Comparison of ENCODE assay signal across 1 cellular context in the genomic region with DNA sequence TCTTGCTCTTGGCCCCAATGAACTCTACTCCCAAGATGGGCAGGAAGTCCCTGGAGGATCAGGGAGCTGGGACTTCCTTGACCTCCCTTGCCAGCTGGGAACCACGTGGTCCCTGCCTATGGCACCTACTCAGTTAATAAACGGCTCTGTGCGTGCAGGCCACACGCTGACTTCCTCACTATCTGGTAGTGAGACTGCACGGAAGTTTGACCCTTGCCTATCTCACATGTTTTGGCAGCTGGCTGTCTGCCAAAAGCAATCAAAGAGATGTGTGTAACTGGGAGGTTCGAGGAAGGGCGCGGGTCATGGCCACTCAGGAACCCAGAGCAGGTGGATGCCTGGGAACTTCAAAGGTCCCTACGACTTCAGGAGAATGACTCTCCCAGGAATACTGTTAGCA.
A peak's percentile ranks its signal among the peaks of the same experiment; 100 is the strongest.
TF ChIP-seq lines count a peak whose summit lies in the region.

No MANE protein-coding gene starts in this region.

TF ChIP-seq in HepG2, 621 proteins besides CTCF, POLR2A, EP300 and RAD21 (continued from another document and continues in another):
- TF ChIP-seq, protein P1, sequence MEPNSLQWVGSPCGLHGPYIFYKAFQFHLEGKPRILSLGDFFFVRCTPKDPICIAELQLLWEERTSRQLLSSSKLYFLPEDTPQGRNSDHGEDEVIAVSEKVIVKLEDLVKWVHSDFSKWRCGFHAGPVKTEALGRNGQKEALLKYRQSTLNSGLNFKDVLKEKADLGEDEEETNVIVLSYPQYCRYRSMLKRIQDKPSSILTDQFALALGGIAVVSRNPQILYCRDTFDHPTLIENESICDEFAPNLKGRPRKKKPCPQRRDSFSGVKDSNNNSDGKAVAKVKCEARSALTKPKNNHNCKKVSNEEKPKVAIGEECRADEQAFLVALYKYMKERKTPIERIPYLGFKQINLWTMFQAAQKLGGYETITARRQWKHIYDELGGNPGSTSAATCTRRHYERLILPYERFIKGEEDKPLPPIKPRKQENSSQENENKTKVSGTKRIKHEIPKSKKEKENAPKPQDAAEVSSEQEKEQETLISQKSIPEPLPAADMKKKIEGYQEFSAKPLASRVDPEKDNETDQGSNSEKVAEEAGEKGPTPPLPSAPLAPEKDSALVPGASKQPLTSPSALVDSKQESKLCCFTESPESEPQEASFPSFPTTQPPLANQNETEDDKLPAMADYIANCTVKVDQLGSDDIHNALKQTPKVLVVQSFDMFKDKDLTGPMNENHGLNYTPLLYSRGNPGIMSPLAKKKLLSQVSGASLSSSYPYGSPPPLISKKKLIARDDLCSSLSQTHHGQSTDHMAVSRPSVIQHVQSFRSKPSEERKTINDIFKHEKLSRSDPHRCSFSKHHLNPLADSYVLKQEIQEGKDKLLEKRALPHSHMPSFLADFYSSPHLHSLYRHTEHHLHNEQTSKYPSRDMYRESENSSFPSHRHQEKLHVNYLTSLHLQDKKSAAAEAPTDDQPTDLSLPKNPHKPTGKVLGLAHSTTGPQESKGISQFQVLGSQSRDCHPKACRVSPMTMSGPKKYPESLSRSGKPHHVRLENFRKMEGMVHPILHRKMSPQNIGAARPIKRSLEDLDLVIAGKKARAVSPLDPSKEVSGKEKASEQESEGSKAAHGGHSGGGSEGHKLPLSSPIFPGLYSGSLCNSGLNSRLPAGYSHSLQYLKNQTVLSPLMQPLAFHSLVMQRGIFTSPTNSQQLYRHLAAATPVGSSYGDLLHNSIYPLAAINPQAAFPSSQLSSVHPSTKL (CRISPR knock-in tag; IDR thresholded peaks at IDR 0.05) = peak; percentile 87
- TF ChIP-seq HMG20A (CRISPR knock-in tag; IDR thresholded peaks at IDR 0.05; ENCODE audit: borderline replicate concordance) = peak; percentile 76; the same call in 1 of the 2 replicates
- TF ChIP-seq, protein P2, sequence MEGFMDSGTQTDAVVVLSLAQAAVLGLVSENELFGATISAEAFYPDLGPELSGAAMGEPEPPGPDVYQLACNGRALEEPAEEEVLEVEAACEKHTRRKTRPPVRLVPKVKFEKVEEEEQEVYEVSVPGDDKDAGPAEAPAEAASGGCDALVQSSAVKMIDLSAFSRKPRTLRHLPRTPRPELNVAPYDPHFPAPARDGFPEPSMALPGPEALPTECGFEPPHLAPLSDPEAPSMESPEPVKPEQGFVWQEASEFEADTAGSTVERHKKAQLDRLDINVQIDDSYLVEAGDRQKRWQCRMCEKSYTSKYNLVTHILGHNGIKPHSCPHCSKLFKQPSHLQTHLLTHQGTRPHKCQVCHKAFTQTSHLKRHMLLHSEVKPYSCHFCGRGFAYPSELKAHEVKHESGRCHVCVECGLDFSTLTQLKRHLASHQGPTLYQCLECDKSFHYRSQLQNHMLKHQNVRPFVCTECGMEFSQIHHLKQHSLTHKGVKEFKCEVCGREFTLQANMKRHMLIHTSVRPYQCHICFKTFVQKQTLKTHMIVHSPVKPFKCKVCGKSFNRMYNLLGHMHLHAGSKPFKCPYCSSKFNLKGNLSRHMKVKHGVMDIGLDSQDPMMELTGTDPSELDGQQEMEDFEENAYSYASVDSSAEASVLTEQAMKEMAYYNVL (CRISPR knock-in tag; IDR thresholded peaks at IDR 0.05; ENCODE audit: borderline replicate concordance) = peak; percentile 79; the same call in 1 of the 2 replicates
- TF ChIP-seq ZNF777 (CRISPR knock-in tag; IDR thresholded peaks at IDR 0.05) = no peak
- TF ChIP-seq ZNF792 (CRISPR knock-in tag; IDR thresholded peaks at IDR 0.05) = no peak
- peak; percentile 89; the same call in 1 of the 2 replicates for TF ChIP-seq ZNF292 (CRISPR knock-in tag; IDR thresholded peaks at IDR 0.05; ENCODE audit: borderline replicate concordance, low read depth)
- TF ChIP-seq ZBTB42 (CRISPR knock-in tag; IDR thresholded peaks at IDR 0.05) = no peak
- TF ChIP-seq TCF12 (IDR thresholded peaks at IDR 0.05) = no peak
- TF ChIP-seq TCF12 (CRISPR knock-in tag; IDR thresholded peaks at IDR 0.05) = 0 out of 2 replicates have a peak, but pooled peaks have one; percentile 53
- TF ChIP-seq, protein P3, sequence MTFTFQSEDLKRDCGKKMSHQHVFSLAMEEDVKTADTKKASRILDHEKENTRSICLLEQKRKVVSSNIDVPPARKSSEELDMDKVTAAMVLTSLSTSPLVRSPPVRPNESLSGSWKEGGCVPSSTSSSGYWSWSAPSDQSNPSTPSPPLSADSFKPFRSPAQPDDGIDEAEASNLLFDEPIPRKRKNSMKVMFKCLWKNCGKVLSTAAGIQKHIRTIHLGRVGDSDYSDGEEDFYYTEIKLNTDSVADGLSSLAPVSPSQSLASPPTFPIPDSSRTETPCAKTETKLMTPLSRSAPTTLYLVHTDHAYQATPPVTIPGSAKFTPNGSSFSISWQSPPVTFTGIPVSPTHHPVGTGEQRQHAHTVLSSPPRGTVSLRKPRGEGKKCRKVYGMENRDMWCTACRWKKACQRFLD (CRISPR knock-in tag; IDR thresholded peaks at IDR 0.05; ENCODE audit: borderline replicate concordance) = no peak
- no peak for TF ChIP-seq ZNF335 (CRISPR knock-in tag; IDR thresholded peaks at IDR 0.05)
- TF ChIP-seq KLF15 (CRISPR knock-in tag; IDR thresholded peaks at IDR 0.05; ENCODE audit: borderline replicate concordance) = no peak
- no peak for TF ChIP-seq ZNF766 (CRISPR knock-in tag; IDR thresholded peaks at IDR 0.05; ENCODE audit: borderline replicate concordance)
- peak; percentile 91 for TF ChIP-seq TGIF2 (CRISPR knock-in tag; IDR thresholded peaks at IDR 0.05)
- no peak for TF ChIP-seq FOXC1 (CRISPR knock-in tag; IDR thresholded peaks at IDR 0.05; ENCODE audit: borderline replicate concordance)
- TF ChIP-seq ZNF552 (CRISPR knock-in tag; IDR thresholded peaks at IDR 0.05; ENCODE audit: borderline replicate concordance) = peak; percentile 43; the same call in 1 of the 2 replicates
- TF ChIP-seq ZNF883 (CRISPR knock-in tag; IDR thresholded peaks at IDR 0.05; ENCODE audit: not compliant biosample characterization) = no peak
- TF ChIP-seq, protein P4, sequence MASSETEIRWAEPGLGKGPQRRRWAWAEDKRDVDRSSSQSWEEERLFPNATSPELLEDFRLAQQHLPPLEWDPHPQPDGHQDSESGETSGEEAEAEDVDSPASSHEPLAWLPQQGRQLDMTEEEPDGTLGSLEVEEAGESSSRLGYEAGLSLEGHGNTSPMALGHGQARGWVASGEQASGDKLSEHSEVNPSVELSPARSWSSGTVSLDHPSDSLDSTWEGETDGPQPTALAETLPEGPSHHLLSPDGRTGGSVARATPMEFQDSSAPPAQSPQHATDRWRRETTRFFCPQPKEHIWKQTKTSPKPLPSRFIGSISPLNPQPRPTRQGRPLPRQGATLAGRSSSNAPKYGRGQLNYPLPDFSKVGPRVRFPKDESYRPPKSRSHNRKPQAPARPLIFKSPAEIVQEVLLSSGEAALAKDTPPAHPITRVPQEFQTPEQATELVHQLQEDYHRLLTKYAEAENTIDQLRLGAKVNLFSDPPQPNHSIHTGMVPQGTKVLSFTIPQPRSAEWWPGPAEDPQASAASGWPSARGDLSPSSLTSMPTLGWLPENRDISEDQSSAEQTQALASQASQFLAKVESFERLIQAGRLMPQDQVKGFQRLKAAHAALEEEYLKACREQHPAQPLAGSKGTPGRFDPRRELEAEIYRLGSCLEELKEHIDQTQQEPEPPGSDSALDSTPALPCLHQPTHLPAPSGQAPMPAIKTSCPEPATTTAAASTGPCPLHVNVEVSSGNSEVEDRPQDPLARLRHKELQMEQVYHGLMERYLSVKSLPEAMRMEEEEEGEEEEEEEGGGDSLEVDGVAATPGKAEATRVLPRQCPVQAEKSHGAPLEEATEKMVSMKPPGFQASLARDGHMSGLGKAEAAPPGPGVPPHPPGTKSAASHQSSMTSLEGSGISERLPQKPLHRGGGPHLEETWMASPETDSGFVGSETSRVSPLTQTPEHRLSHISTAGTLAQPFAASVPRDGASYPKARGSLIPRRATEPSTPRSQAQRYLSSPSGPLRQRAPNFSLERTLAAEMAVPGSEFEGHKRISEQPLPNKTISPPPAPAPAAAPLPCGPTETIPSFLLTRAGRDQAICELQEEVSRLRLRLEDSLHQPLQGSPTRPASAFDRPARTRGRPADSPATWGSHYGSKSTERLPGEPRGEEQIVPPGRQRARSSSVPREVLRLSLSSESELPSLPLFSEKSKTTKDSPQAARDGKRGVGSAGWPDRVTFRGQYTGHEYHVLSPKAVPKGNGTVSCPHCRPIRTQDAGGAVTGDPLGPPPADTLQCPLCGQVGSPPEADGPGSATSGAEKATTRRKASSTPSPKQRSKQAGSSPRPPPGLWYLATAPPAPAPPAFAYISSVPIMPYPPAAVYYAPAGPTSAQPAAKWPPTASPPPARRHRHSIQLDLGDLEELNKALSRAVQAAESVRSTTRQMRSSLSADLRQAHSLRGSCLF (CRISPR knock-in tag; IDR thresholded peaks at IDR 0.05; ENCODE audit: borderline replicate concordance) = no peak
- no peak for TF ChIP-seq SIN3B (IDR thresholded peaks at IDR 0.05; ENCODE audit: low read length)
- TF ChIP-seq, protein P5, sequence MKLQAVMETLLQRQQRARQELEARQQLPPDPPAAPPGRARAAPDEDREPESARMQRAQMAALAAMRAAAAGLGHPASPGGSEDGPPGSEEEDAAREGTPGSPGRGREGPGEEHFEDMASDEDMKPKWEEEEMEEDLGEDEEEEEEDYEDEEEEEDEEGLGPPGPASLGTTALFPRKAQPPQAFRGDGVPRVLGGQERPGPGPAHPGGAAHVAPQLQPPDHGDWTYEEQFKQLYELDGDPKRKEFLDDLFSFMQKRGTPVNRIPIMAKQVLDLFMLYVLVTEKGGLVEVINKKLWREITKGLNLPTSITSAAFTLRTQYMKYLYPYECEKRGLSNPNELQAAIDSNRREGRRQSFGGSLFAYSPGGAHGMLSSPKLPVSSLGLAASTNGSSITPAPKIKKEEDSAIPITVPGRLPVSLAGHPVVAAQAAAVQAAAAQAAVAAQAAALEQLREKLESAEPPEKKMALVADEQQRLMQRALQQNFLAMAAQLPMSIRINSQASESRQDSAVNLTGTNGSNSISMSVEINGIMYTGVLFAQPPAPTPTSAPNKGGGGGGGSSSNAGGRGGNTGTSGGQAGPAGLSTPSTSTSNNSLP (IDR thresholded peaks at IDR 0.05; ENCODE audit: low read depth, low read length) = no peak
- TF ChIP-seq FOXA1 (IDR thresholded peaks at IDR 0.05) = no peak
- TF ChIP-seq FOXA1 (CRISPR knock-in tag; IDR thresholded peaks at IDR 0.05) = peak; percentile 29; the same call in 1 of the 2 replicates
- TF ChIP-seq, protein P6, sequence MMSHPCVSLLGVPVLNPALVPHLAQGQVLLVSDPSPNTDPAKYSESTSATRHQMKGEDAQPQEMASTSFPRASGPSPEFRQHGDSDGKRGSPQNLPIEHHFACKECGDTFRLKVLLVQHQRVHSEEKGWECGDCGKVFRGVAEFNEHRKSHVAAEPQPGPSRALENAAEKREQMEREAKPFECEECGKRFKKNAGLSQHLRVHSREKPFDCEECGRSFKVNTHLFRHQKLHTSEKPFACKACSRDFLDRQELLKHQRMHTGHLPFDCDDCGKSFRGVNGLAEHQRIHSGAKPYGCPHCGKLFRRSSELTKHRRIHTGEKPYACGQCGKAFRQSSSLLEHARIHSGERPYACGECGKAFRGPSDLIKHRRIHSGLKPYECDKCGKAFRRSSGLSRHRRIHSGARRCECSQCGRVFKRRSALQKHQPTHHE (CRISPR knock-in tag; IDR thresholded peaks at IDR 0.05; ENCODE audit: borderline replicate concordance) = no peak
- TF ChIP-seq FIP1L1 (IDR thresholded peaks at IDR 0.05; ENCODE audit: borderline replicate concordance, insufficient read depth, low read depth, low read length) = no peak
- TF ChIP-seq SETDB1 (CRISPR knock-in tag; IDR thresholded peaks at IDR 0.05; ENCODE audit: borderline replicate concordance) = no peak
- TF ChIP-seq RFX5 (IDR thresholded peaks at IDR 0.05; ENCODE audit: low read depth, low read length) = no peak
- no peak for TF ChIP-seq NFKB2 (CRISPR knock-in tag; IDR thresholded peaks at IDR 0.05; ENCODE audit: borderline replicate concordance)
- TF ChIP-seq, protein P7, sequence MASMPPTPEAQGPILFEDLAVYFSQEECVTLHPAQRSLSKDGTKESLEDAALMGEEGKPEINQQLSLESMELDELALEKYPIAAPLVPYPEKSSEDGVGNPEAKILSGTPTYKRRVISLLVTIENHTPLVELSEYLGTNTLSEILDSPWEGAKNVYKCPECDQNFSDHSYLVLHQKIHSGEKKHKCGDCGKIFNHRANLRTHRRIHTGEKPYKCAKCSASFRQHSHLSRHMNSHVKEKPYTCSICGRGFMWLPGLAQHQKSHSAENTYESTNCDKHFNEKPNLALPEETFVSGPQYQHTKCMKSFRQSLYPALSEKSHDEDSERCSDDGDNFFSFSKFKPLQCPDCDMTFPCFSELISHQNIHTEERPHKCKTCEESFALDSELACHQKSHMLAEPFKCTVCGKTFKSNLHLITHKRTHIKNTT (CRISPR knock-in tag; IDR thresholded peaks at IDR 0.05) = no peak
- no peak for TF ChIP-seq EED (CRISPR knock-in tag; IDR thresholded peaks at IDR 0.05)
- TF ChIP-seq CCAR2 (optimal IDR thresholded peaks at IDR 0.05; ENCODE audit: low read depth, low read length) = no peak
- no peak for TF ChIP-seq ZNF816 (CRISPR knock-in tag; IDR thresholded peaks at IDR 0.05; ENCODE audit: borderline replicate concordance)
- TF ChIP-seq MAFK (conservative IDR thresholded peaks at IDR 0.05 in 1 of 2, IDR thresholded peaks at IDR 0.05 in 1 of 2; ENCODE audit: low read length in 2 of 2) = no peak
- TF ChIP-seq BRD4 (CRISPR knock-in tag; IDR thresholded peaks at IDR 0.05) = no peak
- TF ChIP-seq RCOR2 (CRISPR knock-in tag; IDR thresholded peaks at IDR 0.05) = peak; percentile 49; the same call in 1 of the 2 replicates
- TF ChIP-seq, protein P8, sequence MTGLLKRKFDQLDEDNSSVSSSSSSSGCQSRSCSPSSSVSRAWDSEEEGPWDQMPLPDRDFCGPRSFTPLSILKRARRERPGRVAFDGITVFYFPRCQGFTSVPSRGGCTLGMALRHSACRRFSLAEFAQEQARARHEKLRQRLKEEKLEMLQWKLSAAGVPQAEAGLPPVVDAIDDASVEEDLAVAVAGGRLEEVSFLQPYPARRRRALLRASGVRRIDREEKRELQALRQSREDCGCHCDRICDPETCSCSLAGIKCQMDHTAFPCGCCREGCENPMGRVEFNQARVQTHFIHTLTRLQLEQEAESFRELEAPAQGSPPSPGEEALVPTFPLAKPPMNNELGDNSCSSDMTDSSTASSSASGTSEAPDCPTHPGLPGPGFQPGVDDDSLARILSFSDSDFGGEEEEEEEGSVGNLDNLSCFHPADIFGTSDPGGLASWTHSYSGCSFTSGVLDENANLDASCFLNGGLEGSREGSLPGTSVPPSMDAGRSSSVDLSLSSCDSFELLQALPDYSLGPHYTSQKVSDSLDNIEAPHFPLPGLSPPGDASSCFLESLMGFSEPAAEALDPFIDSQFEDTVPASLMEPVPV (CRISPR knock-in tag; IDR thresholded peaks at IDR 0.05) = no peak
- TF ChIP-seq HOXA7 (CRISPR knock-in tag; IDR thresholded peaks at IDR 0.05) = no peak
- no peak for TF ChIP-seq TCF7L2 (IDR thresholded peaks at IDR 0.05; ENCODE audit: low read depth, low read length)
- TF ChIP-seq ZNF746 (CRISPR knock-in tag; IDR thresholded peaks at IDR 0.05) = peak; percentile 81; the same call in 1 of the 2 replicates
- TF ChIP-seq ZNF619 (CRISPR knock-in tag; IDR thresholded peaks at IDR 0.05) = no peak
